In the genomic region with DNA sequence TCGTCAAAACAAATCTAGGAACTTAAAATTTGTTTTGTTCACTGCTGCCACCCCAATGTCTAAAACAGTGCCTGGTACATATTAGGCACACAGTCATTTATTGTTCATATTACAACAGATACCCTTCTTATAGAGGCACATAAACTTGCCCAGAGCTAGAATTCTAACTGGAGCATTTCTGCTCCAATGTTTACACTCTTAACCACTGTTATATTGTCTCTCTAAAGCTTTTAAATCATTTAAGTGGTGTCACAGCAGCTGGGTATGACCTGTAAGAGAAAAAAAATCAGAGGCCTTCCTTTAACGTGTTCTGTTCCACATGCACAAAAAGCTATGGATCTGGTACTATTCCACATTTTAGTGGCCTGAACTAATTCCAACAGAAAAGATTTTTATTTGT, we compare ENCODE assay signal across 9 cellular contexts. TPM values are rescaled to one million over a fixed set of nuclear protein-coding genes. Genes with fewer than 3 reads are reported as not detected.
DNase-seq lines count a peak whose midpoint lies in the region; TF ChIP-seq lines count a peak whose summit lies in the region.
"Had no signal": no experiment of that assay in that cellular context is flagged by ENCODE, and none has a peak within 500 bp of the region (broad histone marks: within the 10 kb centered on the region; RNA-seq: fewer than 3 reads in every experiment).

No MANE protein-coding gene starts in this region.

- H4K20me1 ChIP-seq in hepatocyte (ENCODE audit: insufficient read depth, poor library complexity, severe bottlenecking): peaks cover 71% of the 10 kb centered on the region
- peaks cover 73% of the 10 kb centered on the region for H4K20me1 ChIP-seq in smooth muscle cell (ENCODE audit: low read depth)

- H3K36me3 ChIP-seq in hepatocyte (replicated peaks; ENCODE audit: insufficient read depth, low read depth) (no peaks in the 10 kb centered on the region), smooth muscle cell (ENCODE audit: low read depth) (peaks cover 3% of the 10 kb centered on the region)

- peaks cover 34% of the 10 kb centered on the region for H3K4me1 ChIP-seq in hepatocyte (ENCODE audit: insufficient read depth)
- peaks cover 58% of the 10 kb centered on the region for H3K4me1 ChIP-seq in smooth muscle cell (ENCODE audit: low read depth)

- no peaks in the 10 kb centered on the region for H3K9me3 ChIP-seq in hepatocyte (ENCODE audit: low read depth)
- no peaks in the 10 kb centered on the region for H3K9me3 ChIP-seq in smooth muscle cell (replicated peaks; ENCODE audit: low read depth)

- H3K4me3 ChIP-seq in hepatocyte: peak overlapping the region; percentile 74
- H3K4me3 ChIP-seq in smooth muscle cell: peak overlapping the region; percentile 85

- DNase-seq in DMS153 (lab: John Stamatoyannopoulos, UW) (peak; percentile 6), DMS153 treated with DMSO at 0.1 percent for 48 hours (lab: John Stamatoyannopoulos, UW; ENCODE audit: unreplicated experiment) (no peak), RKO (ENCODE audit: low spot score) (peak; percentile 45), hepatocyte (ENCODE audit: low spot score) (no peak), smooth muscle cell (lab: John Stamatoyannopoulos, UW; ENCODE audit: unreplicated experiment) (no peak), HuH-7 (ENCODE audit: low spot score) (no peak), anterior cingulate cortex (lab: John Stamatoyannopoulos, UW) (no peak)
- no peak for DNase-seq in activated effector memory CD4-positive, alpha-beta T cell treated with anti-CD3 and anti-CD28 coated beads, Interleukin-2, amount 50 U/mL, for 16 hours
- DNase-seq: stimulated activated CD4-positive, alpha-beta T cell treated with anti-CD3 and anti-CD28 coated beads, Interleukin-4, amount 100 ng/mL, for 4 hours had no signal

- H3K9ac ChIP-seq in smooth muscle cell (ENCODE audit: low read depth): peak overlapping the region; percentile 99

- H3K27me3 ChIP-seq in hepatocyte: no peaks in the 10 kb centered on the region
- H3K27me3 ChIP-seq in smooth muscle cell (ENCODE audit: low read depth): no peaks in the 10 kb centered on the region

- H3K27ac ChIP-seq in hepatocyte: peak overlapping the region; percentile 100
- peak overlapping the region; percentile 98 for H3K27ac ChIP-seq in smooth muscle cell (ENCODE audit: low read depth)

- H3K4me2 ChIP-seq in hepatocyte (peak overlapping the region; percentile 83), smooth muscle cell (peak overlapping the region; percentile 93)

- no peaks in the 10 kb centered on the region for H3K9me2 ChIP-seq in hepatocyte (replicated peaks; ENCODE audit: insufficient read depth)

- H3F3A ChIP-seq in smooth muscle cell (ENCODE audit: low read depth): peaks cover 26% of the 10 kb centered on the region

- 29% methylated on average over 2 of the region's 2 CpGs for WGBS in hepatocyte (ENCODE audit: low lambda C conversion rate, missing lambda C conversion rate)
- 27% methylated on average over 2 of the region's 2 CpGs for WGBS in smooth muscle cell (ENCODE audit: low lambda C conversion rate)

- TF ChIP-seq CTCF in hepatocyte (IDR thresholded peaks at IDR 0.05; ENCODE audit: poor library complexity): no peak
- no peak for TF ChIP-seq CTCF in smooth muscle cell (IDR thresholded peaks at IDR 0.05; ENCODE audit: borderline replicate concordance, insufficient read depth, poor library complexity, severe bottlenecking)

- H3K79me2 ChIP-seq in hepatocyte: peaks cover 73% of the 10 kb centered on the region
- H3K79me2 ChIP-seq in smooth muscle cell (ENCODE audit: low read depth): peaks cover 79% of the 10 kb centered on the region

- H2AFZ ChIP-seq in hepatocyte (no peak overlapping the region), smooth muscle cell (ENCODE audit: low read depth) (no peak overlapping the region)

RNA-seq across cellular contexts. Expression of a gene that starts 3.0 kb away (rescaled TPM):
- total RNA-seq in hepatocyte: 418 and 434 TPM in 2 replicates
- polyA plus RNA-seq in hepatocyte: 272 and 277 TPM in 2 replicates
- 680 and 703 TPM in 2 replicates for total RNA-seq in smooth muscle cell
- 305 and 322 TPM in 2 replicates for polyA plus RNA-seq in smooth muscle cell

RNA-seq across cellular contexts. Expression of a gene that starts 44.4 kb away (rescaled TPM):
- 54.6 and 58.4 TPM in 2 replicates for total RNA-seq in hepatocyte
- 70.6 and 76.7 TPM in 2 replicates for polyA plus RNA-seq in hepatocyte
- total RNA-seq in smooth muscle cell: 38.5 and 57.6 TPM in 2 replicates
- 65.7 and 69.3 TPM in 2 replicates for polyA plus RNA-seq in smooth muscle cell

Comparison
In these comparisons a context has a peak if more than half of its experiments do, and no peak if none do; other contexts are left out.
1. DNase-seq: peak in DMS153 (single experiment) and RKO (single experiment); none in DMS153 treated with DMSO at 0.1 percent for 48 hours (single experiment), hepatocyte (single experiment), smooth muscle cell (single experiment), HuH-7 (single experiment), activated effector memory CD4-positive, alpha-beta T cell treated with anti-CD3 and anti-CD28 coated beads, Interleukin-2, amount 50 U/mL, for 16 hours (single experiment) and anterior cingulate cortex (0 of 58).